8 cellular contexts compared by ENCODE assay signal in genomic region chrX:109632906-109633504, GRCh38. TPM values are rescaled to one million over a fixed set of nuclear protein-coding genes. Genes with fewer than 3 reads are reported as not detected.
DNase-seq lines count a peak whose midpoint lies in the region; ATAC-seq and TF ChIP-seq lines count a peak whose summit lies in the region.

No MANE protein-coding gene starts in this region.

- no peaks in the 10 kb centered on the region for H3K9me2 ChIP-seq in neural cell (ENCODE audit: insufficient read depth, low read length)

- no peaks in the 10 kb centered on the region for H3K36me3 ChIP-seq in neural cell (ENCODE audit: insufficient read depth, low read length)
- H3K36me3 ChIP-seq in CD8-positive, alpha-beta T cell (ENCODE audit: insufficient read depth, low read length) = no peaks in the 10 kb centered on the region

- no peaks in the 10 kb centered on the region for H3K9me3 ChIP-seq in neural cell (ENCODE audit: low read length)
- H3K9me3 ChIP-seq in CD8-positive, alpha-beta T cell (ENCODE audit: low read length) = no peaks in the 10 kb centered on the region

- H3K27me3 Mint-ChIP-seq in CD8-positive, alpha-beta T cell (ENCODE audit: low read depth) = no peaks in the 10 kb centered on the region

- no peak overlapping the region for H2AFZ ChIP-seq in neural cell (ENCODE audit: low read depth, low read length)

- H3K4me3 Mint-ChIP-seq in CD8-positive, alpha-beta T cell = no peak overlapping the region

- peak; percentile 37 for DNase-seq in EH (ENCODE audit: low read depth)
- peak; percentile 24 for DNase-seq in LHCN-M2 (ENCODE audit: low read depth)
- peak; percentile 53 for DNase-seq in choroid plexus epithelial cell (ENCODE audit: low read depth)
- no peak for DNase-seq in CD8-positive, alpha-beta T cell
- DNase-seq in mesenteric fat pad (ENCODE audit: low spot score) = no peak
- no peak for DNase-seq in posterior vena cava (ENCODE audit: low spot score)

- TF ChIP-seq RAD21 in neural cell (conservative IDR thresholded peaks at IDR 0.05) = peak; percentile 25

- peak; percentile 59 for TF ChIP-seq CTCF in choroid plexus epithelial cell (conservative IDR thresholded peaks at IDR 0.05; ENCODE audit: low read depth, low read length)
- peak; percentile 39 for TF ChIP-seq CTCF in neural cell (IDR thresholded peaks at IDR 0.05; ENCODE audit: poor library complexity, severe bottlenecking)
- TF ChIP-seq CTCF in CD8-positive, alpha-beta T cell (IDR thresholded peaks at IDR 0.05) = no peak

- H3K4me3 ChIP-seq in choroid plexus epithelial cell (ENCODE audit: low read depth, low read length) (no peak overlapping the region), neural cell (ENCODE audit: low read length) (no peak overlapping the region)
- no peak overlapping the region for H3K4me3 ChIP-seq in CD8-positive, alpha-beta T cell (ENCODE audit: low read depth, low read length)

- no peaks in the 10 kb centered on the region for H3K9me3 Mint-ChIP-seq in CD8-positive, alpha-beta T cell

- CTCF ChIA-PET in CD8-positive, alpha-beta T cell (lab: Charles Lee) = no interaction called here

- peaks cover 2% of the 10 kb centered on the region for H3K36me3 Mint-ChIP-seq in CD8-positive, alpha-beta T cell

- no peak overlapping the region for H3K27ac ChIP-seq in neural cell (ENCODE audit: low read length)
- H3K27ac ChIP-seq in CD8-positive, alpha-beta T cell (ENCODE audit: low read depth, low read length) = no peak overlapping the region

- no peaks in the 10 kb centered on the region for H3K79me2 ChIP-seq in neural cell (replicated peaks; ENCODE audit: insufficient read depth, low read length)

- H3F3A ChIP-seq in neural cell (ENCODE audit: insufficient read depth, low read length, poor library complexity, severe bottlenecking) = no peaks in the 10 kb centered on the region

- H3K4me1 ChIP-seq in CD8-positive, alpha-beta T cell (ENCODE audit: insufficient read depth, low read length) = no peaks in the 10 kb centered on the region

- no peak for ATAC-seq in CD8-positive, alpha-beta T cell
- ATAC-seq in GM19455 (IDR thresholded peaks at IDR 0.05; ENCODE audit: unreplicated experiment) = no peak

- no peak for TF ChIP-seq EP300 in neural cell (conservative IDR thresholded peaks at IDR 0.05; ENCODE audit: poor library complexity, severe bottlenecking)

- no peaks in the 10 kb centered on the region for H4K20me1 ChIP-seq in neural cell (ENCODE audit: insufficient read depth)

- H3K4me1 Mint-ChIP-seq in CD8-positive, alpha-beta T cell (ENCODE audit: low read depth) = no peaks in the 10 kb centered on the region

- POLR2A ChIA-PET in CD8-positive, alpha-beta T cell (lab: Charles Lee) = no interaction called here

- H3K27me3 ChIP-seq in neural cell (ENCODE audit: insufficient read depth, low read depth, low read length) = no peaks in the 10 kb centered on the region
- H3K27me3 ChIP-seq in CD8-positive, alpha-beta T cell (ENCODE audit: insufficient read depth, low read length) = no peaks in the 10 kb centered on the region

- no peak overlapping the region for H3K9ac ChIP-seq in neural cell (ENCODE audit: low read length)

- intact Hi-C loops in CD8-positive, alpha-beta T cell (cut with DNase I, micrococcal nuclease) = no loop called here
- intact Hi-C loops in posterior vena cava (cut with DNase I) = no loop called here

- H3K27ac Mint-ChIP-seq in CD8-positive, alpha-beta T cell = no peak overlapping the region

- no peak overlapping the region for H3K4me2 ChIP-seq in neural cell (ENCODE audit: low read length)

TF ChIP-seq in neural cell, 6 proteins besides CTCF, POLR2A, EP300 and RAD21:
- TF ChIP-seq SMC3 (conservative IDR thresholded peaks at IDR 0.05; ENCODE audit: poor library complexity) (peak; percentile 36), POLR2AphosphoS5 (IDR thresholded peaks at IDR 0.05) (no peak)

RNA-seq across cellular contexts. Expression of gene KCNE5, which starts 8.0 kb away (rescaled TPM):
- total RNA-seq in LHCN-M2 (2014; rRNA removed) (0.06 and 0.29 TPM in 2 replicates), mesenteric fat pad (0.80 TPM), posterior vena cava (under 1 TPM in 1 of 2 donors, not detected in 1; 0.29 TPM)
- 0.32 TPM for polyA plus RNA-seq in LHCN-M2 (2012)
- polyA plus RNA-seq in neural cell = 0.42 TPM in 1 of 2 replicates, not detected in the other
- 0.58 TPM in 1 of 2 replicates, not detected in the other for polyA minus RNA-seq in neural cell
- not detected for total RNA-seq in CD8-positive, alpha-beta T cell

Comparison
In these comparisons a context has a peak if more than half of its experiments do, and no peak if none do; other contexts are left out.
1. DNase-seq: peak in EH (single experiment), LHCN-M2 (single experiment) and choroid plexus epithelial cell (single experiment); none in CD8-positive, alpha-beta T cell (0 of 7), mesenteric fat pad (single experiment) and posterior vena cava (single experiment).